Comparison of ENCODE assay signal across 20 cellular contexts in the genomic region with DNA sequence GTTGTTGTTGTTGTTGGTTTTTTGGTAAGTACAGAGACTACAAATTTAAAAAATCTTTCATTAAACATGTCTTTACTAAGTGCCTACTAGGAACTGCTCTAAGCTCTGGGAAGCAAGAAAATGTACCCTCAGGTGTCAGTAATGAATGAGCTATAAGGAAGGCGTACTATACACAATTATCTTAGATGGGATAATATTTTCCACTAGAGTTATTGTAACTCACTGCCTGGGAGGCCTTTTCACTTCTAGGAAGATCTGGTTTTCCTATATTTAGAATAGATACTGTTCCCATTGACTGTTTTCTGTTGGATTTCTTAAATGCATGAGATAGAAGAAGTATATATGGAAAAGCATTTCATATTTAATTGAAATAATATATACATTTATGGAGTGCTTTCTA. TPM values are rescaled to one million over a fixed set of nuclear protein-coding genes. Genes with fewer than 3 reads are reported as not detected.
DNase-seq lines count a peak whose midpoint lies in the region; ATAC-seq, FAIRE-seq and TF ChIP-seq lines count a peak whose summit lies in the region.
"Had no signal": no experiment of that assay in that cellular context is flagged by ENCODE, and none has a peak within 500 bp of the region (broad histone marks: within the 10 kb centered on the region; RNA-seq: fewer than 3 reads in every experiment).

No MANE protein-coding gene starts in this region.

- H4K20me1 ChIP-seq in K562 (replicated peaks; ENCODE audit: control insufficient read depth, insufficient read depth, low read length), result 0 out of 2 replicates have a peak, but pooled peaks cover 4% of the 10 kb centered on the region

- in situ Hi-C loops in K562 (cut with MboI), result no loop called here

- FAIRE-seq in K562 (lab: Jason Lieb, UNC), result no peak

- no TSS peak for BruUV-seq in K562 (replicated peaks; lab: Mats Ljungman, UMichigan)

- POLR2A ChIA-PET in K562 (lab: Yijun Ruan, JAX), result interaction anchor here (0.6 to 8.4 kb wide), 7 partner anchors 9 to 483 kb away, joined by 3 to 75 read pairs (median 7); partner anchors contain the start of genes CLIC4 and RSRP1

- no peaks in the 10 kb centered on the region for H3K36me3 ChIP-seq in left ventricle myocardium inferior
- no peaks in the 10 kb centered on the region; the same call in 2 of the 3 replicates for H3K36me3 ChIP-seq in K562 (ENCODE audit: control insufficient read depth, insufficient read depth, low read length)
- no peaks in the 10 kb centered on the region for H3K36me3 ChIP-seq in vagina
- no peaks in the 10 kb centered on the region for H3K36me3 ChIP-seq in tibial nerve
- H3K36me3 ChIP-seq: spleen, upper lobe of right lung had no signal

- no peak overlapping the region for H3K4me3 ChIP-seq in left ventricle myocardium inferior
- H3K4me3 ChIP-seq in K562, result no peak overlapping the region
- H3K4me3 ChIP-seq in vagina, result no peak overlapping the region
- H3K4me3 ChIP-seq in tibial nerve, result no peak overlapping the region
- H3K4me3 ChIP-seq: spleen, upper lobe of right lung had no signal

- TF ChIP-seq CTCF in left ventricle myocardium inferior (IDR thresholded peaks at IDR 0.05; ENCODE audit: borderline replicate concordance) (no peak), K562 (IDR thresholded peaks at IDR 0.05 in 2 of 3, conservative IDR thresholded peaks at IDR 0.05 in 1 of 3; ENCODE audit: insufficient read depth in 2 of 3, low read depth in 1 of 3, low read length in 3 of 3) (no peak), vagina (IDR thresholded peaks at IDR 0.05) (no peak), tibial nerve (IDR thresholded peaks at IDR 0.05) (no peak)

- no peaks in the 10 kb centered on the region for H3K27me3 ChIP-seq in left ventricle myocardium inferior (ENCODE audit: low read depth)
- no peaks in the 10 kb centered on the region for H3K27me3 ChIP-seq in K562 (ENCODE audit: control insufficient read depth in 2 of 2, insufficient read depth in 2 of 2, low read length in 2 of 2)
- H3K27me3 ChIP-seq in vagina, result no peaks in the 10 kb centered on the region
- no peaks in the 10 kb centered on the region for H3K27me3 ChIP-seq in tibial nerve
- H3K27me3 ChIP-seq: spleen, upper lobe of right lung had no signal

- H3K4me1 ChIP-seq in left ventricle myocardium inferior, result peaks cover 90% of the 10 kb centered on the region
- peaks cover 21 to 46% of the 10 kb centered on the region in 2 experiments for H3K4me1 ChIP-seq in K562 (replicated peaks in 1 of 2; ENCODE audit: control insufficient read depth in 2 of 2, insufficient read depth in 2 of 2, low read length in 2 of 2)
- H3K4me1 ChIP-seq in vagina, result peaks cover 66% of the 10 kb centered on the region
- H3K4me1 ChIP-seq in tibial nerve, result peaks cover 0 to 92% (median 37%) of the 10 kb centered on the region in 4 donors

- H3K27ac ChIP-seq in left ventricle myocardium inferior (replicated peaks), result peak overlapping the region; percentile 64
- H3K27ac ChIP-seq in K562 (ENCODE audit: extremely low read depth, low read depth, low read length), result peak overlapping the region; percentile 80; the same call in 2 of the 3 replicates
- peak overlapping the region; percentile 74 for H3K27ac ChIP-seq in vagina
- H3K27ac ChIP-seq in tibial nerve, result peak overlapping the region in 2 of 4 donors; percentile 56 to 62
- H3K27ac ChIP-seq: upper lobe of right lung had no signal

- H3K9me3 Mint-ChIP-seq in naive B cell, result no peaks in the 10 kb centered on the region
- H3K9me3 Mint-ChIP-seq: CD4-positive, CD25-positive, alpha-beta regulatory T cell; T-helper 2 cell treated with Interferon-gamma antibody and Interleukin-4, amounts not matched to agents 5 μg/mL and 100 μg/mL, for 36 hours had no signal

- TF ChIP-seq POLR2A in K562 (conservative IDR thresholded peaks at IDR 0.05) (no peak), vagina (IDR thresholded peaks at IDR 0.05) (no peak), tibial nerve (IDR thresholded peaks at IDR 0.05) (no peak)

- H3K4me1 Mint-ChIP-seq in naive B cell, result peaks cover 8 to 46% (median 21%) of the 10 kb centered on the region in 3 donors
- H3K4me1 Mint-ChIP-seq: CD4-positive, CD25-positive, alpha-beta regulatory T cell had no signal

- H3K4me2 ChIP-seq in K562 (ENCODE audit: insufficient read depth, low read length), result no peak overlapping the region; the same call in 1 of the 2 replicates

- peaks cover 71% of the 10 kb centered on the region for H3K79me2 ChIP-seq in K562 (ENCODE audit: control insufficient read depth, insufficient read depth, low read length)

- H3K9me3 ChIP-seq in left ventricle myocardium inferior (replicated peaks) (no peaks in the 10 kb centered on the region), K562 (replicated peaks; ENCODE audit: control insufficient read depth, insufficient read depth, low read depth, low read length) (no peaks in the 10 kb centered on the region), vagina (no peaks in the 10 kb centered on the region), tibial nerve (no peaks in the 10 kb centered on the region)
- H3K9me3 ChIP-seq: spleen, upper lobe of right lung had no signal

- TF ChIP-seq RAD21 in K562 (CRISPR knock-in tag; conservative IDR thresholded peaks at IDR 0.05 in 1 of 2, IDR thresholded peaks at IDR 0.05 in 1 of 2), result no peak

- CTCF ChIA-PET in K562 (lab: Yijun Ruan, JAX; ENCODE audit: low intra/inter-chr PET ratio), result no interaction called here

- no peaks in the 10 kb centered on the region for H3K9me1 ChIP-seq in K562 (ENCODE audit: control insufficient read depth, insufficient read depth, low read length)

- H2AFZ ChIP-seq in K562 (ENCODE audit: low read depth, low read length), result peak overlapping the region; percentile 84; the same call in 1 of the 2 replicates

- no peaks in the 10 kb centered on the region for H3K27me3 Mint-ChIP-seq in naive B cell

- H3K9ac ChIP-seq in K562 (ENCODE audit: insufficient read depth in 1 of 2, low read depth in 2 of 2, low read length in 2 of 2), result peak overlapping the region in 1 of 2 experiments; percentile 70; a peak in 2 of 4 replicates

- peak overlapping the region in 4 of 6 donors; percentile 3 to 83 (median 52) for H3K27ac Mint-ChIP-seq in naive B cell
- H3K27ac Mint-ChIP-seq: activated CD8-positive, alpha-beta memory T cell treated with anti-CD3 and anti-CD28 coated beads, Interleukin-2, amount 10 ng/mL, durations not matched to agents 7 days and 5 days; CD4-positive, CD25-positive, alpha-beta regulatory T cell; T-helper 2 cell treated with Interferon-gamma antibody and Interleukin-4, amounts not matched to agents 5 μg/mL and 100 μg/mL, for 36 hours had no signal

- H3K36me3 Mint-ChIP-seq in naive B cell, result no peaks in the 10 kb centered on the region
- H3K36me3 Mint-ChIP-seq: activated CD8-positive, alpha-beta memory T cell treated with anti-CD3 and anti-CD28 coated beads, Interleukin-2, amount 10 ng/mL, durations not matched to agents 7 days and 5 days; CD4-positive, CD25-positive, alpha-beta regulatory T cell had no signal

- DNase-seq in left ventricle myocardium inferior (no peak), left cardiac atrium (no peak), K562 (ENCODE audit: extremely low read depth in 1 of 4, low spot score in 3 of 4) (no peak), naive B cell (no peak), vagina (ENCODE audit: extremely low spot score in 2 of 2) (no peak), activated gamma-delta T cell (lab: John Stamatoyannopoulos, UW) (no peak), tibial nerve (ENCODE audit: low spot score in 2 of 2) (no peak)
- DNase-seq: activated CD8-positive, alpha-beta memory T cell treated with anti-CD3 and anti-CD28 coated beads, Interleukin-2, amount 10 ng/mL, durations not matched to agents 7 days and 5 days; amniotic stem cell; CD4-positive, CD25-positive, alpha-beta regulatory T cell; cerebellar nuclear complex; DMS53; GOT3; NCI-H1417 treated with DMSO at 0.1 percent for 48 hours; NCI-H2171 treated with DMSO at 0.1 percent for 48 hours; posterior cingulate gyrus; spleen; upper lobe of right lung had no signal

- TF ChIP-seq EP300 in K562 (IDR thresholded peaks at IDR 0.05; ENCODE audit: low read length) (no peak), tibial nerve (IDR thresholded peaks at IDR 0.05) (no peak)

- H3K4me3 Mint-ChIP-seq in naive B cell, result no peak overlapping the region
- H3K4me3 Mint-ChIP-seq: activated CD8-positive, alpha-beta memory T cell treated with anti-CD3 and anti-CD28 coated beads, Interleukin-2, amount 10 ng/mL, durations not matched to agents 7 days and 5 days; CD4-positive, CD25-positive, alpha-beta regulatory T cell; T-helper 2 cell treated with Interferon-gamma antibody and Interleukin-4, amounts not matched to agents 5 μg/mL and 100 μg/mL, for 36 hours had no signal

- WGBS in K562 (ENCODE audit: insufficient coverage, low coverage, missing lambda C conversion rate), result 48% methylated on average over 1 of the region's 1 CpG
- 63 to 68% methylated on average over 1 of the region's 1 CpG for WGBS in tibial nerve, 2 donors

- no peak for ATAC-seq in left cardiac atrium
- no peak; the same call in 2 of the 3 replicates for ATAC-seq in K562
- no peak for ATAC-seq in naive B cell (ENCODE audit: low read depth in 2 of 2)
- ATAC-seq in HG03139 (IDR thresholded peaks at IDR 0.05; ENCODE audit: unreplicated experiment), result no peak
- ATAC-seq: activated CD8-positive, alpha-beta memory T cell treated with anti-CD3 and anti-CD28 coated beads, Interleukin-2, amount 10 ng/mL, durations not matched to agents 7 days and 5 days; upper lobe of right lung had no signal

- intact Hi-C loops in left ventricle myocardium inferior (cut with micrococcal nuclease) (no loop called here), left cardiac atrium (cut with DNase I) (no loop called here), K562 (cut with micrococcal nuclease) (no loop called here), vagina (cut with DNase I) (no loop called here)

RNA-seq across cellular contexts. Expression of gene CLIC4, which starts 19.6 kb away (rescaled TPM):
- total RNA-seq in left ventricle myocardium inferior, result 325 TPM
- total RNA-seq in left cardiac atrium, result 100 to 1,000 TPM; 164 to 263 TPM
- total RNA-seq in K562 (2011; cell fraction: chromatin; rRNA removed; ENCODE audit: low replicate concordance), result 12.8 and 26.9 TPM in 2 replicates
- total RNA-seq in K562 (2011; cell fraction: nucleolus; rRNA removed), result 9.8 and 13.6 TPM in 2 replicates
- 20.3 and 22.9 TPM in 2 replicates for total RNA-seq in K562 (2011; cell fraction: nucleoplasm; rRNA removed)
- total RNA-seq in K562 (2014; rRNA removed), result 31.8 and 34.6 TPM in 2 replicates
- total RNA-seq in K562 (2014; rRNA removed; fragmentation: Illumina TruSeq; extraction: Trizol), result 58.3 and 71.7 TPM in 2 replicates
- 35.6 and 39.1 TPM in 2 replicates for total RNA-seq in K562 (2015; rRNA removed; fragmentation: Illumina TruSeq; extraction: Trizol)
- 64.5 and 67.5 TPM in 2 replicates for total RNA-seq in K562 (2021)
- 21.0 and 22.9 TPM in 2 replicates for polyA plus RNA-seq in K562 (2011; rRNA removed)
- polyA plus RNA-seq in K562 (2011; cell fraction: cytosol; rRNA removed), result 7.4 and 14.6 TPM in 2 replicates
- 6.9 and 12.6 TPM in 2 replicates for polyA plus RNA-seq in K562 (2011; cell fraction: nucleus; rRNA removed)
- 37.3 and 89.5 TPM in 2 replicates for polyA plus RNA-seq in K562 (2012)
- polyA plus RNA-seq in K562 (2014; fragmentation: Illumina TruSeq; extraction: Trizol), result 52.6 and 58.3 TPM in 2 replicates
- 10 to 100 TPM; 16.0 to 18.9 TPM for polyA plus RNA-seq in K562 (2014; fragmentation: Nextera tagmentation; extraction: Ambion mirVana)
- polyA plus RNA-seq in K562 (2014; rRNA removed), result 33.8 and 38.4 TPM in 2 replicates
- polyA minus RNA-seq in K562 (2011; rRNA and poly(A)+ RNA removed), result 15.9 and 25.4 TPM in 2 replicates
- polyA minus RNA-seq in K562 (2011; cell fraction: cytosol; rRNA and poly(A)+ RNA removed), result 13.6 and 16.5 TPM in 2 replicates
- 8.1 and 16.3 TPM in 2 replicates for polyA minus RNA-seq in K562 (2011; cell fraction: nucleus; rRNA and poly(A)+ RNA removed)
- 100 to 1,000 TPM in 1 of 6 donors, 10 to 100 TPM in 5; 76.7 to 108 (median 92.1) TPM for polyA plus RNA-seq in naive B cell (ENCODE audit: low read depth in 6 of 6)
- 164 TPM for total RNA-seq in vagina
- total RNA-seq in tibial nerve, result 100 to 1,000 TPM; 399 to 688 (median 564) TPM
